In genomic region chr3:56467801-56468183, GRCh38 we compare ENCODE assay signal across 8 cellular contexts. TPM values are rescaled to one million over a fixed set of nuclear protein-coding genes. Genes with fewer than 3 reads are reported as not detected.
DNase-seq lines count a peak whose midpoint lies in the region; ATAC-seq and TF ChIP-seq lines count a peak whose summit lies in the region.

No MANE protein-coding gene starts in this region.

- ATAC-seq in GM21381 (IDR thresholded peaks at IDR 0.05; ENCODE audit: unreplicated experiment) = no peak
- ATAC-seq in HG03097 (IDR thresholded peaks at IDR 0.05; ENCODE audit: low FRiP score, unreplicated experiment) = no peak

- H3K9me3 ChIP-seq in vagina = no peaks in the 10 kb centered on the region

- peaks cover 54% of the 10 kb centered on the region for H3K27me3 Mint-ChIP-seq in activated naive CD4-positive, alpha-beta T cell treated with anti-CD3 and anti-CD28 coated beads for 36 hours (ENCODE audit: low read depth)
- H3K27me3 Mint-ChIP-seq in mesothelial cell of epicardium (ENCODE audit: low read depth) = peaks cover 32% of the 10 kb centered on the region

- peaks cover 7% of the 10 kb centered on the region for H3K4me1 ChIP-seq in vagina

- CTCF ChIA-PET in activated naive CD4-positive, alpha-beta T cell treated with anti-CD3 and anti-CD28 coated beads for 36 hours (lab: Charles Lee) = no interaction called here

- H3K4me3 Mint-ChIP-seq in activated naive CD4-positive, alpha-beta T cell treated with anti-CD3 and anti-CD28 coated beads for 36 hours = peak overlapping the region; percentile 76
- H3K4me3 Mint-ChIP-seq in mesothelial cell of epicardium = peak overlapping the region; percentile 97

- no peak overlapping the region for H3K27ac ChIP-seq in coronary artery
- no peak overlapping the region for H3K27ac ChIP-seq in vagina

- peaks cover 10% of the 10 kb centered on the region for H3K4me1 Mint-ChIP-seq in activated naive CD4-positive, alpha-beta T cell treated with anti-CD3 and anti-CD28 coated beads for 36 hours (ENCODE audit: low read depth)
- H3K4me1 Mint-ChIP-seq in mesothelial cell of epicardium = peaks cover 8% of the 10 kb centered on the region

- H3K27me3 ChIP-seq in vagina = peaks cover 7% of the 10 kb centered on the region

- no peaks in the 10 kb centered on the region for H3K36me3 ChIP-seq in vagina

- intact Hi-C loops in activated naive CD4-positive, alpha-beta T cell treated with anti-CD3 and anti-CD28 coated beads for 36 hours (cut with micrococcal nuclease) = no loop called here
- intact Hi-C loops in vagina (cut with DNase I) = no loop called here

- no peak overlapping the region for H3K27ac Mint-ChIP-seq in activated naive CD4-positive, alpha-beta T cell treated with anti-CD3 and anti-CD28 coated beads for 36 hours
- no peak overlapping the region for H3K27ac Mint-ChIP-seq in mesothelial cell of epicardium

- no peaks in the 10 kb centered on the region for H3K9me3 Mint-ChIP-seq in activated naive CD4-positive, alpha-beta T cell treated with anti-CD3 and anti-CD28 coated beads for 36 hours
- no peaks in the 10 kb centered on the region for H3K9me3 Mint-ChIP-seq in mesothelial cell of epicardium

- TF ChIP-seq POLR2A in vagina (IDR thresholded peaks at IDR 0.05) = no peak

- no peaks in the 10 kb centered on the region for H3K36me3 Mint-ChIP-seq in activated naive CD4-positive, alpha-beta T cell treated with anti-CD3 and anti-CD28 coated beads for 36 hours (ENCODE audit: low read depth)
- no peaks in the 10 kb centered on the region for H3K36me3 Mint-ChIP-seq in mesothelial cell of epicardium

- TF ChIP-seq CTCF in coronary artery (IDR thresholded peaks at IDR 0.05) = no peak
- TF ChIP-seq CTCF in mesothelial cell of epicardium (IDR thresholded peaks at IDR 0.05; ENCODE audit: unreplicated experiment) = no peak
- no peak for TF ChIP-seq CTCF in vagina (IDR thresholded peaks at IDR 0.05)

- no peak for DNase-seq in activated naive CD4-positive, alpha-beta T cell treated with anti-CD3 and anti-CD28 coated beads for 36 hours
- no peak for DNase-seq in activated naive CD4-positive, alpha-beta T cell (lab: John Stamatoyannopoulos, UW)
- DNase-seq in coronary artery (ENCODE audit: low spot score) (no peak), mesothelial cell of epicardium (ENCODE audit: low spot score in 2 of 2, unreplicated experiment in 2 of 2) (peak in 1 of 2 experiments; percentile 49), vagina (ENCODE audit: extremely low spot score in 2 of 2) (no peak), RPMI8226 (no peak)

- H3K4me3 ChIP-seq in coronary artery (peak overlapping the region; percentile 71), vagina (peak overlapping the region; percentile 49 to 53)

RNA-seq across cellular contexts. Expression of gene ERC2, which starts 0.5 kb away (rescaled TPM):
- total RNA-seq in activated naive CD4-positive, alpha-beta T cell treated with anti-CD3 and anti-CD28 coated beads for 36 hours = under 1 TPM in 1 of 2 experiments, not detected in 1; 0.12 TPM
- 14.8 to 16.3 TPM (median 15.6 TPM) in 3 replicates for total RNA-seq in mesothelial cell of epicardium
- 1.2 TPM for total RNA-seq in vagina
